ENCODE assay signal across 18 cellular contexts in the genomic region with DNA sequence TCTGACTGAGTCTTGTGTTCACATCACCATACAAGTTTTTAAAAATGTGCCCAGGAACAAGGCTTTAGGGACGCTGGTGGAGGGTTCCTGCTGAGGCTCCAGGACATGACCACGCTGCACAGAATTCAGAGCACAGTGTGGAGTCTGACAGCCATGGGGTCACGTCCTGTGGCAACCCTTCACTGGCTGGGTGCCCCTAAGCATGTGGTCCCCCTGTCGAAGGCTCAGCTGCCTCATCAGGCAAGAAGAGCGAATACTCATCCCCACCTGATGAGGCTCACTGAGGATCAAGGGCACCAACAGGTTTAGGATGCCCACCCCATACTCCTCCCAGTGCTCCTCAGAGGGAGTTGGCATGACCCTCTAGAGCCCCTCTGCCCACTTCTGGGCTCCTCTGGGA. TPM values are rescaled to one million over a fixed set of nuclear protein-coding genes. Genes with fewer than 3 reads are reported as not detected.
DNase-seq lines count a peak whose midpoint lies in the region; ATAC-seq and TF ChIP-seq lines count a peak whose summit lies in the region.
"Had no signal": no experiment of that assay in that cellular context is flagged by ENCODE, and none has a peak within 500 bp of the region (broad histone marks: within the 10 kb centered on the region; RNA-seq: fewer than 3 reads in every experiment).

No MANE protein-coding gene starts in this region.

- H3K9me3 ChIP-seq in NT2/D1 (ENCODE audit: insufficient read depth, low read length) (no peaks in the 10 kb centered on the region), lower lobe of right lung (no peaks in the 10 kb centered on the region), T-helper 17 cell (ENCODE audit: control insufficient read depth, low read length, poor library complexity, severe bottlenecking) (no peaks in the 10 kb centered on the region)

- H3K9ac ChIP-seq in NT2/D1 (ENCODE audit: insufficient read length, low read depth) = peak overlapping the region; percentile 23

- H3K36me3 Mint-ChIP-seq in T-helper 17 cell (ENCODE audit: low read depth) = no peaks in the 10 kb centered on the region
- H3K36me3 Mint-ChIP-seq: activated naive CD4-positive, alpha-beta T cell treated with anti-CD3 and anti-CD28 coated beads, Interleukin-2, amount 50 U/mL, for 72 hours had no signal

- H3K4me1 ChIP-seq in NT2/D1 (ENCODE audit: insufficient read depth, insufficient read length) (peaks cover 22% of the 10 kb centered on the region), lower lobe of right lung (peaks cover 33% of the 10 kb centered on the region)

- intact Hi-C loops in lower lobe of right lung (cut with DNase I) = no loop called here

- H3K27me3 Mint-ChIP-seq in T-helper 17 cell = peaks cover 8% of the 10 kb centered on the region

- H3K36me3 ChIP-seq in NT2/D1 (ENCODE audit: insufficient read depth, insufficient read length, low read length) = peaks cover 8% of the 10 kb centered on the region
- no peaks in the 10 kb centered on the region for H3K36me3 ChIP-seq in lower lobe of right lung

- H3K27ac ChIP-seq in 22Rv1 (peak overlapping the region; percentile 57), lower lobe of right lung (peak overlapping the region; percentile 60)

- no peak overlapping the region for H3K4me3 ChIP-seq in NT2/D1 (ENCODE audit: insufficient read length, low read depth)
- no peak overlapping the region for H3K4me3 ChIP-seq in lower lobe of right lung

- DNase-seq in NT2/D1 (ENCODE audit: low read depth, low spot score) (no peak), lower lobe of right lung (no peak), T-helper 17 cell (no peak), hepatic stellate cell (ENCODE audit: low spot score) (no peak)
- DNase-seq: CD8-positive, alpha-beta T cell; mesenchymal stem cell; NCI-H446; nephron progenitor cell; small intestine; stimulated activated CD4-positive, alpha-beta T cell treated with anti-CD3 and anti-CD28 coated beads, Interleukin-4, amount 100 ng/mL, for 4 hours; T1000 had no signal

- H3K4me3 Mint-ChIP-seq in T-helper 17 cell = no peak overlapping the region
- H3K4me3 Mint-ChIP-seq: activated T-helper 1 cell treated with anti-CD3 and anti-CD28 coated beads, Interleukin-12 subunit alpha, Interleukin-12 subunit beta, Interleukin-2, Interleukin-4 antibody, amounts not matched to agents 30 ng/mL and 10 ng/mL and 1 ng/mL, durations not matched to agents 14 hours and 24 hours and 36 hours; CD8-positive, alpha-beta T cell; nephron progenitor cell had no signal

- no peak for ATAC-seq in lower lobe of right lung
- ATAC-seq in HG03521 (IDR thresholded peaks at IDR 0.05; ENCODE audit: unreplicated experiment) = no peak
- no peak for ATAC-seq in T-helper 17 cell
- ATAC-seq: activated naive CD4-positive, alpha-beta T cell treated with anti-CD3 and anti-CD28 coated beads, Interleukin-2, amount 50 U/mL, for 72 hours; CD8-positive, alpha-beta T cell; SK-N-SH treated with all-trans-retinoic acid at 6 μM for 48 hours had no signal

- H3K27ac Mint-ChIP-seq in T-helper 17 cell = no peak overlapping the region
- H3K27ac Mint-ChIP-seq: activated naive CD4-positive, alpha-beta T cell treated with anti-CD3 and anti-CD28 coated beads, Interleukin-2, amount 50 U/mL, for 72 hours; activated T-helper 1 cell treated with anti-CD3 and anti-CD28 coated beads, Interleukin-12 subunit alpha, Interleukin-12 subunit beta, Interleukin-2, Interleukin-4 antibody, amounts not matched to agents 30 ng/mL and 10 ng/mL and 1 ng/mL, durations not matched to agents 14 hours and 24 hours and 36 hours; CD8-positive, alpha-beta T cell; nephron progenitor cell had no signal

- TF ChIP-seq CTCF in 22Rv1 (IDR thresholded peaks at IDR 0.05) (no peak), lower lobe of right lung (IDR thresholded peaks at IDR 0.05) (no peak)

- peaks cover 21% of the 10 kb centered on the region for H3K4me1 Mint-ChIP-seq in T-helper 17 cell

- peaks cover 16% of the 10 kb centered on the region for H3K27me3 ChIP-seq in NT2/D1 (ENCODE audit: insufficient read depth, insufficient read length)
- peaks cover 13% of the 10 kb centered on the region for H3K27me3 ChIP-seq in lower lobe of right lung (ENCODE audit: low read depth)

RNA-seq across cellular contexts. Expression of a gene that starts 5.9 kb away (rescaled TPM):
- total RNA-seq in lower lobe of right lung (3.9 TPM), T-helper 17 cell (not detected)
- total RNA-seq: activated T-helper 1 cell treated with anti-CD3 and anti-CD28 coated beads, Interleukin-12 subunit alpha, Interleukin-12 subunit beta, Interleukin-2, Interleukin-4 antibody, amounts not matched to agents 30 ng/mL and 10 ng/mL and 1 ng/mL, durations not matched to agents 14 hours and 24 hours and 36 hours; H4; HT1080 had no signal

RNA-seq across cellular contexts. Expression of a gene that starts 9.0 kb away (rescaled TPM):
- total RNA-seq in lower lobe of right lung (3.7 TPM), T-helper 17 cell (1 to 10 TPM; 1.5 to 3.1 TPM)

RNA-seq across cellular contexts. Expression of a gene that starts 13.7 kb away (rescaled TPM):
- total RNA-seq in lower lobe of right lung (20.7 TPM), T-helper 17 cell (10 to 100 TPM; 28.8 to 31.3 TPM)

RNA-seq across cellular contexts. Expression of a gene that starts 25.7 kb away (rescaled TPM):
- total RNA-seq in lower lobe of right lung (96.1 TPM), T-helper 17 cell (1 to 10 TPM; 1.3 to 3.5 TPM)

RNA-seq across cellular contexts. Expression of a gene that starts 37.2 kb away (rescaled TPM):
- 76.6 TPM for total RNA-seq in lower lobe of right lung
- 10 to 100 TPM; 60.9 to 67.2 TPM for total RNA-seq in T-helper 17 cell
